ENCODE assay signal across 13 cellular contexts in genomic region chr4:85979276-85979675, GRCh38.
DNase-seq lines count a peak whose midpoint lies in the region; ATAC-seq and TF ChIP-seq lines count a peak whose summit lies in the region.
"Had no signal": no experiment of that assay in that cellular context is flagged by ENCODE, and none has a peak within 500 bp of the region (broad histone marks: within the 10 kb centered on the region; RNA-seq: fewer than 3 reads in every experiment).

No MANE protein-coding gene starts in this region.

- H3K4me3 ChIP-seq in Karpas-422 (ENCODE audit: low read length) (no peak overlapping the region), lower leg skin (ENCODE audit: low read depth, poor library complexity, severe bottlenecking) (no peak overlapping the region), mucosa of descending colon (no peak overlapping the region)
- H3K4me3 ChIP-seq: K562 had no signal

- no peaks in the 10 kb centered on the region for H3K27me3 ChIP-seq in Karpas-422 (ENCODE audit: low read length)

- 71 to 73% methylated on average over 3 of the region's 3 CpGs for WGBS in lower leg skin, 2 donors

- no peak for DNase-seq in Karpas-422
- DNase-seq in Kasumi-1 (lab: John Stamatoyannopoulos, UW) = no peak
- no peak for DNase-seq in lower leg skin (ENCODE audit: low spot score in 2 of 2)
- no peak for DNase-seq in dermis blood vessel endothelial cell
- DNase-seq in mucosa of descending colon = no peak
- DNase-seq: amniotic stem cell; NCI-H2107; occipital lobe; stimulated activated CD4-positive, alpha-beta T cell treated with anti-CD3 and anti-CD28 coated beads, Interleukin-2, amount 100 ng/mL, for 24 hours had no signal

- H2AFZ ChIP-seq in Karpas-422 (ENCODE audit: low read length) = no peak overlapping the region

- H3K36me3 ChIP-seq in Karpas-422 (ENCODE audit: insufficient read depth, low read length) (peaks cover 5% of the 10 kb centered on the region; the same call in 1 of the 2 replicates), mucosa of descending colon (ENCODE audit: low read depth) (no peaks in the 10 kb centered on the region)

- no peaks in the 10 kb centered on the region for H3K9me2 ChIP-seq in Karpas-422 (replicated peaks; ENCODE audit: insufficient read depth, low read length)

- H4K20me1 ChIP-seq in Karpas-422 (ENCODE audit: insufficient read depth, low read depth, low read length) = no peaks in the 10 kb centered on the region

- intact Hi-C loops in lower leg skin (cut with DNase I; ENCODE audit: low total_unique reads) = no loop called here
- intact Hi-C loops in mucosa of descending colon (cut with DNase I, micrococcal nuclease) = no loop called here

- peak overlapping the region; percentile 26 for H3K4me2 ChIP-seq in Karpas-422 (ENCODE audit: low read depth, low read length, poor library complexity, severe bottlenecking)

- H3K9me3 ChIP-seq in Karpas-422 (ENCODE audit: low read length) (no peaks in the 10 kb centered on the region), mucosa of descending colon (no peaks in the 10 kb centered on the region)

- H3K27ac ChIP-seq in Karpas-422 (ENCODE audit: low read length) = no peak overlapping the region

- ATAC-seq in GM18861 (IDR thresholded peaks at IDR 0.05; ENCODE audit: unreplicated experiment) (peak; percentile 98), GM21515 (IDR thresholded peaks at IDR 0.05; ENCODE audit: unreplicated experiment) (peak; percentile 86), HG02981 (IDR thresholded peaks at IDR 0.05; ENCODE audit: unreplicated experiment) (peak; percentile 99), mucosa of descending colon (no peak)
- ATAC-seq: K562 had no signal

- H3K4me1 ChIP-seq in Karpas-422 (ENCODE audit: low read length) (peaks cover 9% of the 10 kb centered on the region), mucosa of descending colon (ENCODE audit: low read depth) (no peaks in the 10 kb centered on the region)

- no peak for TF ChIP-seq POLR2A in lower leg skin (IDR thresholded peaks at IDR 0.05)

- TF ChIP-seq CTCF in lower leg skin (IDR thresholded peaks at IDR 0.05) (no peak), mucosa of descending colon (IDR thresholded peaks at IDR 0.05) (no peak)

- no peaks in the 10 kb centered on the region for H3K79me2 ChIP-seq in Karpas-422 (ENCODE audit: low read length)

- no peak overlapping the region for H3K9ac ChIP-seq in Karpas-422 (ENCODE audit: low read length)
